ENCODE assay signal across 9 cellular contexts in genomic region chr15:78265137-78265460, GRCh38. TPM values are rescaled to one million over a fixed set of nuclear protein-coding genes. Genes with fewer than 3 reads are reported as not detected.
DNase-seq lines count a peak whose midpoint lies in the region; ATAC-seq and TF ChIP-seq lines count a peak whose summit lies in the region.
"Had no signal": no experiment of that assay in that cellular context is flagged by ENCODE, and none has a peak within 500 bp of the region (broad histone marks: within the 10 kb centered on the region; RNA-seq: fewer than 3 reads in every experiment).

No MANE protein-coding gene starts in this region.

- H3K27me3 Mint-ChIP-seq in effector memory CD8-positive, alpha-beta T cell = no peaks in the 10 kb centered on the region
- H3K27me3 Mint-ChIP-seq in naive B cell = peaks cover 0 to 5% (median 4%) of the 10 kb centered on the region in 3 donors

- no peak overlapping the region for H2BK120ac ChIP-seq in IMR-90 (ENCODE audit: low read depth, low read length)

- in situ Hi-C loops in IMR-90 (cut with MboI; ENCODE audit: low sequenced_read_pairs) = no loop called here

- 0 out of 2 replicates have a peak, but pooled peaks have one; percentile 2 for TF ChIP-seq CTCF in A673 (conservative IDR thresholded peaks at IDR 0.05; ENCODE audit: low read depth, low read length)
- TF ChIP-seq CTCF in IMR-90 (conservative IDR thresholded peaks at IDR 0.05; ENCODE audit: low read depth, low read length) = no peak

- H3K4ac ChIP-seq in IMR-90 (ENCODE audit: low read depth, low read length) = no peak overlapping the region

- H2BK20ac ChIP-seq in IMR-90 (ENCODE audit: low read depth, low read length) = no peak overlapping the region

- H3K27ac ChIP-seq in A673 (ENCODE audit: low read depth, low read length, poor library complexity, severe bottlenecking) (no peak overlapping the region), IMR-90 (ENCODE audit: insufficient read depth, low read length) (no peak overlapping the region)

- CTCF ChIA-PET in A673 (lab: Charles Lee) = interaction anchor here (0.5 kb wide), 1 partner anchor 332 kb away, joined by 3 read pairs; no protein-coding TSS in a partner anchor
- CTCF ChIA-PET in IMR-90 (lab: Yijun Ruan, JAX) = no interaction called here

- H4K8ac ChIP-seq in IMR-90 (ENCODE audit: low read depth in 2 of 2, low read length in 2 of 2) = no peak overlapping the region

- H3K4me1 Mint-ChIP-seq in effector memory CD8-positive, alpha-beta T cell (ENCODE audit: low read depth in 2 of 2) = peaks cover 16 to 21% of the 10 kb centered on the region in 2 donors
- H3K4me1 Mint-ChIP-seq in naive B cell = peaks cover 4 to 18% (median 16%) of the 10 kb centered on the region in 3 donors

- H4K5ac ChIP-seq in IMR-90 (ENCODE audit: low read depth, low read length) = no peak overlapping the region

- H3K4me1 ChIP-seq in A673 (ENCODE audit: insufficient read depth, low read length, poor library complexity, severe bottlenecking) = no peaks in the 10 kb centered on the region
- H3K4me1 ChIP-seq in IMR-90 (ENCODE audit: control insufficient read depth, insufficient read depth, low read length) = peaks cover 10% of the 10 kb centered on the region

- H3K27ac Mint-ChIP-seq in effector memory CD8-positive, alpha-beta T cell = peak overlapping the region; percentile 85 to 94
- peak overlapping the region in 3 of 6 donors; percentile 28 to 81 (median 56) for H3K27ac Mint-ChIP-seq in naive B cell

- H3K27me3 ChIP-seq in A673 (replicated peaks; ENCODE audit: insufficient read depth, low read depth, low read length, poor library complexity) = no peaks in the 10 kb centered on the region
- peaks cover 12% of the 10 kb centered on the region; the same call in 1 of the 2 replicates for H3K27me3 ChIP-seq in IMR-90 (ENCODE audit: control insufficient read depth, insufficient read depth, low read length)

- 20% methylated on average over 1 of the region's 12 CpGs; no CpG with 5 or more reads in 1 of the 2 experiments for WGBS in IMR-90 (ENCODE audit: extremely low coverage in 2 of 2, insufficient read length in 1 of 2), 2 experiments

- POLR2A ChIA-PET in A673 (lab: Charles Lee; ENCODE audit: low non-redundant PET) (no interaction called here), IMR-90 (lab: Charles Lee; ENCODE audit: unreplicated experiment) (no interaction called here)

- H3K4me3 Mint-ChIP-seq in effector memory CD8-positive, alpha-beta T cell = peak overlapping the region; percentile 82 to 86
- peak overlapping the region; percentile 79 to 91 (median 86) for H3K4me3 Mint-ChIP-seq in naive B cell

- H3K4me3 ChIP-seq in A673 (ENCODE audit: low read depth, low read length, poor library complexity, severe bottlenecking) = peak overlapping the region; percentile 48
- H3K4me3 ChIP-seq in IMR-90 (ENCODE audit: insufficient read depth, low read depth, low read length) = no peak overlapping the region

- H2AK5ac ChIP-seq in IMR-90 (ENCODE audit: low read depth, low read length) = no peak overlapping the region

- peaks cover 12% of the 10 kb centered on the region for H3K36me3 Mint-ChIP-seq in effector memory CD8-positive, alpha-beta T cell (ENCODE audit: insufficient read depth)
- no peaks in the 10 kb centered on the region for H3K36me3 Mint-ChIP-seq in naive B cell

- no peaks in the 10 kb centered on the region for H3K36me3 ChIP-seq in A673 (ENCODE audit: insufficient read depth, low read length, poor library complexity, severe bottlenecking)
- no peaks in the 10 kb centered on the region for H3K36me3 ChIP-seq in IMR-90 (ENCODE audit: control insufficient read depth, insufficient read depth, low read length)

- H3K4me2 ChIP-seq in IMR-90 (ENCODE audit: low read depth, low read length) = no peak overlapping the region; the same call in 1 of the 2 replicates

- DNase-seq in A673 (ENCODE audit: low spot score) = no peak
- no peak for DNase-seq in IMR-90
- DNase-seq in effector memory CD8-positive, alpha-beta T cell = no peak
- no peak for DNase-seq in naive B cell
- DNase-seq in GOT3 (lab: John Stamatoyannopoulos, UW) = no peak
- no peak for DNase-seq in central memory CD4-positive, alpha-beta T cell
- DNase-seq in OCI-M2 (lab: John Stamatoyannopoulos, UW; ENCODE audit: unreplicated experiment) = no peak
- DNase-seq in activated effector memory CD4-positive, alpha-beta T cell treated with anti-CD3 and anti-CD28 coated beads, Interleukin-2, amount 50 U/mL, for 16 hours = no peak
- DNase-seq: NCI-H1694 had no signal

- no peak overlapping the region for H3K14ac ChIP-seq in IMR-90 (replicated peaks; ENCODE audit: low read depth, low read length)

- H3K18ac ChIP-seq in IMR-90 (ENCODE audit: low read depth, low read length) = no peak overlapping the region

- no peak overlapping the region for H2BK15ac ChIP-seq in IMR-90 (ENCODE audit: low read depth, low read length)

- no peak for ATAC-seq in IMR-90 (ENCODE audit: low read depth)
- no peak for ATAC-seq in effector memory CD8-positive, alpha-beta T cell (replicated peaks)
- ATAC-seq in naive B cell (ENCODE audit: low read depth in 2 of 2) = no peak

- no peaks in the 10 kb centered on the region for H3K79me1 ChIP-seq in IMR-90 (ENCODE audit: low read depth in 1 of 2, low read length in 2 of 2)

- intact Hi-C loops in A673 (cut with micrococcal nuclease; ENCODE audit: unreplicated experiment) = no loop called here
- intact Hi-C loops in IMR-90 (cut with micrococcal nuclease) = no loop called here

- H3K23ac ChIP-seq in IMR-90 (ENCODE audit: low read depth, low read length) = no peak overlapping the region

- BruUV-seq in A673 (replicated peaks; lab: Mats Ljungman, UMichigan) = no TSS peak
- no TSS peak for BruUV-seq in IMR-90 (replicated peaks; lab: Mats Ljungman, UMichigan)

- H3K9me3 Mint-ChIP-seq in effector memory CD8-positive, alpha-beta T cell = no peaks in the 10 kb centered on the region
- H3K9me3 Mint-ChIP-seq in naive B cell = no peaks in the 10 kb centered on the region

- no peak for TF ChIP-seq POLR2A in IMR-90 (IDR thresholded peaks at IDR 0.05; ENCODE audit: low read depth, low read length)

- H3K9ac ChIP-seq in IMR-90 (ENCODE audit: low read depth, low read length) = no peak overlapping the region

- peak overlapping the region; percentile 71 for H2AFZ ChIP-seq in IMR-90 (replicated peaks; ENCODE audit: low read length, poor library complexity)

- H4K91ac ChIP-seq in IMR-90 (ENCODE audit: insufficient read depth, low read depth, low read length) = no peak overlapping the region; the same call in 1 of the 2 replicates

- H2AK9ac ChIP-seq in IMR-90 (replicated peaks; ENCODE audit: low read depth, low read length, poor library complexity) = no peak overlapping the region

- H3K9me3 ChIP-seq in A673 (ENCODE audit: low read depth, low read length, poor library complexity, severe bottlenecking) (no peaks in the 10 kb centered on the region), IMR-90 (ENCODE audit: control insufficient read depth, insufficient read depth, low read length) (no peaks in the 10 kb centered on the region)

- no peak overlapping the region for H3K56ac ChIP-seq in IMR-90 (ENCODE audit: extremely low read depth, insufficient read depth, low read length)

- no peak overlapping the region for H2BK5ac ChIP-seq in IMR-90 (ENCODE audit: low read depth, low read length, poor library complexity, severe bottlenecking)

- no peak for TF ChIP-seq RAD21 in IMR-90 (IDR thresholded peaks at IDR 0.05; ENCODE audit: low read length)

- dilution Hi-C loops in IMR-90 (cut with HindIII; ENCODE audit: low sequenced_read_pairs, unreplicated experiment) = no loop called here

- H3K9me1 ChIP-seq in IMR-90 (ENCODE audit: insufficient read depth, low read length) = 0 out of 2 replicates have a peak, but pooled peaks cover 3% of the 10 kb centered on the region

- no peaks in the 10 kb centered on the region for H4K20me1 ChIP-seq in IMR-90 (ENCODE audit: insufficient read depth, low read length)

TF ChIP-seq in IMR-90, 13 proteins besides CTCF, POLR2A, EP300 and RAD21 (continues in another document):
- TF ChIP-seq USF2 (IDR thresholded peaks at IDR 0.05; ENCODE audit: low read depth, low read length) (no peak), MXI1 (IDR thresholded peaks at IDR 0.05; ENCODE audit: borderline replicate concordance, low read depth, low read length) (no peak), RFX5 (IDR thresholded peaks at IDR 0.05; ENCODE audit: low read depth, low read length) (no peak), NFE2L2 (IDR thresholded peaks at IDR 0.05; ENCODE audit: low read depth, low read length) (no peak)

RNA-seq across cellular contexts. Expression of gene DNAJA4, which starts 0.7 kb away (rescaled TPM):
- 12.0 and 15.7 TPM in 2 replicates for total RNA-seq in A673 (2021)
- total RNA-seq in IMR-90 (2012; rRNA removed) = under 0.01 and 0.18 TPM in 2 replicates
- 0.27 and 0.32 TPM in 2 replicates for polyA plus RNA-seq in IMR-90 (2012; rRNA removed)
- polyA plus RNA-seq in IMR-90 (2012; cell fraction: cytosol; rRNA removed) = 0.01 and 0.09 TPM in 2 replicates
- 0.37 and 1.4 TPM in 2 replicates for polyA plus RNA-seq in IMR-90 (2012; cell fraction: nucleus; rRNA removed; ENCODE audit: low replicate concordance)
- polyA plus RNA-seq in naive B cell (ENCODE audit: low read depth in 6 of 6) = 1 to 10 TPM; 3.1 to 5.3 (median 4.3) TPM

RNA-seq across cellular contexts. Expression of gene ACSBG1, which starts 30.7 kb away (rescaled TPM):
- total RNA-seq in A673 (2021) (0.35 and 0.45 TPM in 2 replicates), IMR-90 (2012; rRNA removed) (not detected in 2 replicates)
- polyA plus RNA-seq in IMR-90 (2012; rRNA removed) (0.02 and 0.03 TPM in 2 replicates), naive B cell (ENCODE audit: low read depth in 6 of 6) (under 1 TPM in 3 of 6 donors, not detected in 3; 0.06 to 0.17 (median 0.15) TPM)
- not detected in 2 replicates for polyA plus RNA-seq in IMR-90 (2012; cell fraction: cytosol; rRNA removed)
- 0.22 TPM in 1 of 2 replicates, not detected in the other for polyA plus RNA-seq in IMR-90 (2012; cell fraction: nucleus; rRNA removed; ENCODE audit: low replicate concordance)

RNA-seq across cellular contexts. Expression of gene SKIC8, which starts 34.3 kb away (rescaled TPM):
- total RNA-seq in A673 (2021) = 55.5 and 57.9 TPM in 2 replicates
- total RNA-seq in IMR-90 (2012; rRNA removed) = 102 and 124 TPM in 2 replicates
- polyA plus RNA-seq in IMR-90 (2012; rRNA removed) = 69.9 and 72.2 TPM in 2 replicates
- 36.8 and 57.4 TPM in 2 replicates for polyA plus RNA-seq in IMR-90 (2012; cell fraction: cytosol; rRNA removed)
- polyA plus RNA-seq in IMR-90 (2012; cell fraction: nucleus; rRNA removed; ENCODE audit: low replicate concordance) = 19.0 and 72.0 TPM in 2 replicates
- polyA plus RNA-seq in naive B cell (ENCODE audit: low read depth in 6 of 6) = 100 to 1,000 TPM in 1 of 6 donors, 10 to 100 TPM in 5; 60.8 to 107 (median 72.6) TPM

Comparison
In these comparisons a context has a peak if more than half of its experiments do, and no peak if none do; other contexts are left out.
1. RNA of gene DNAJA4, which starts 0.7 kb away (total RNA-seq): 12.0 to 15.7 TPM in A673; under 0.01 to 0.18 TPM in IMR-90; every median in the first group is over 10 times any median in the second.